ENCODE assay signal across 8 cellular contexts in the genomic region with DNA sequence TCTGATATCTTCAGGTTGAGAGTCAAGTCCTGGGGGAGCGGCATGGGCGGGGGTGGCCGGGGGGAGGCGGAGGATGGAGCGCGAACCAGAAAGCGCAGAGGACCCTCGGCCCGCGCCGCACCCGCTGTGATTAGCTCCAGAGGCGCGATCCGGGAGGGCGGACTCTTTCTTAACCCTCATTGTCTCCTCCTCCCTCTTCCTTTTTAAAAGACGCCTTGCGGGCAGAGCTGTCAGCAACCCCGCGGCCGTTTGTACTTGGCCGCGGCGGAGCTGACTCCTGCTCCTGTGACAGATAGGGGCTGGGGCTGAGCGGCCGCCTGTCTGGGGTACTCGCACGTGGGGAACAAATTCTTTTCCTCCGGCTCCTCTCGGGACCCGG. TPM values are rescaled to one million over a fixed set of nuclear protein-coding genes. Genes with fewer than 3 reads are reported as not detected.
DNase-seq lines count a peak whose midpoint lies in the region; ATAC-seq and TF ChIP-seq lines count a peak whose summit lies in the region.

A gene (plus strand): TSS at position 233 of the 379 bp plus-strand sequence. CDS start 569 bp downstream, outside the sequence.

- ATAC-seq in activated CD4-positive, CD25-positive, alpha-beta regulatory T cell treated with anti-CD3 and anti-CD28 coated beads, Interleukin-2, amount 50 U/mL, for 24 hours, result peak; percentile 32 to 37
- ATAC-seq in HG02840 (IDR thresholded peaks at IDR 0.05; ENCODE audit: low FRiP score, unreplicated experiment) (peak; percentile 26), natural killer cell (peak; percentile 47 to 71 (median 48))

- no peak within 1 kb of the TSS for H3K9ac ChIP-seq in endodermal cell (ENCODE audit: extremely low read depth, low read length, poor library complexity, severe bottlenecking)

- peak within 1 kb of the TSS; percentile 33 to 57 (median 52) for H3K4me3 ChIP-seq in Peyer's patch
- H3K4me3 ChIP-seq in endodermal cell (ENCODE audit: low read length), result peak within 1 kb of the TSS; percentile 92

- TF ChIP-seq CTCF in Peyer's patch (IDR thresholded peaks at IDR 0.05), result no peak
- no peak for TF ChIP-seq CTCF in endodermal cell (conservative IDR thresholded peaks at IDR 0.05)
- TF ChIP-seq CTCF in natural killer cell (IDR thresholded peaks at IDR 0.05), result no peak
- TF ChIP-seq CTCF in GM20000 (IDR thresholded peaks at IDR 0.05; ENCODE audit: extremely low read depth, missing control alignments), result no peak

- 0% methylated on average over 31 of the region's 31 CpGs; no CpG with 5 or more reads in 1 of the 2 experiments for WGBS in endodermal cell (ENCODE audit: insufficient coverage in 1 of 2, insufficient read length in 1 of 2), 2 experiments

- DNase-seq in activated CD4-positive, CD25-positive, alpha-beta regulatory T cell (lab: John Stamatoyannopoulos, UW), result no peak
- DNase-seq in Peyer's patch, result peak; percentile 29 to 53 (median 52)
- peak; percentile 86 for DNase-seq in endodermal cell
- DNase-seq in natural killer cell, result no peak
- DNase-seq in putamen (ENCODE audit: low spot score), result no peak
- DNase-seq in GM20000 (ENCODE audit: low spot score), result no peak

- H3K27me3 Mint-ChIP-seq in endodermal cell (ENCODE audit: insufficient read depth), result peaks cover 81% of the 10 kb centered on the region
- peaks cover 63 to 74% of the 10 kb centered on the region in 2 donors for H3K27me3 Mint-ChIP-seq in natural killer cell (ENCODE audit: low read depth in 2 of 2)

- H3K9me3 ChIP-seq in Peyer's patch (no peaks in the 10 kb centered on the region), endodermal cell (ENCODE audit: control insufficient read depth, low read length) (no peaks in the 10 kb centered on the region)

- peak within 1 kb of the TSS; percentile 81 for H3K4me3 Mint-ChIP-seq in endodermal cell
- peak within 1 kb of the TSS; percentile 85 for H3K4me3 Mint-ChIP-seq in natural killer cell

- H3K27ac Mint-ChIP-seq in endodermal cell (no peak within 1 kb of the TSS), natural killer cell (no peak within 1 kb of the TSS)

- peaks cover 0 to 18% of the 10 kb centered on the region in 2 donors for H3K27me3 ChIP-seq in Peyer's patch
- peaks cover 68% of the 10 kb centered on the region for H3K27me3 ChIP-seq in endodermal cell (ENCODE audit: control insufficient read depth, insufficient read depth, low read length, poor library complexity, severe bottlenecking)

- H3K36me3 Mint-ChIP-seq in endodermal cell (ENCODE audit: low read depth) (peaks cover 9% of the 10 kb centered on the region), natural killer cell (no peaks in the 10 kb centered on the region)

- no peaks in the 10 kb centered on the region for H3K36me3 ChIP-seq in Peyer's patch
- no peaks in the 10 kb centered on the region for H3K36me3 ChIP-seq in endodermal cell (ENCODE audit: control insufficient read depth, insufficient read depth, low read length)

- TF ChIP-seq POLR2A in Peyer's patch (IDR thresholded peaks at IDR 0.05), result no peak

- H3K4me1 Mint-ChIP-seq in endodermal cell (peaks cover 35% of the 10 kb centered on the region), natural killer cell (peaks cover 21 to 26% of the 10 kb centered on the region in 2 donors)

- H3K9me3 Mint-ChIP-seq in endodermal cell (no peaks in the 10 kb centered on the region), natural killer cell (no peaks in the 10 kb centered on the region)

- peak within 1 kb of the TSS; percentile 21 to 66 (median 34) for H3K27ac ChIP-seq in Peyer's patch
- H3K27ac ChIP-seq in endodermal cell (ENCODE audit: low read depth, low read length), result no peak within 1 kb of the TSS

- intact Hi-C loops in natural killer cell (cut with micrococcal nuclease), result no loop called here

- peaks cover 0 to 29% (median 11%) of the 10 kb centered on the region in 4 donors for H3K4me1 ChIP-seq in Peyer's patch
- no peaks in the 10 kb centered on the region for H3K4me1 ChIP-seq in endodermal cell (ENCODE audit: control insufficient read depth, insufficient read depth, low read length)

RNA-seq across cellular contexts. Expression of the gene that starts here (rescaled TPM):
- total RNA-seq in Peyer's patch, result 1 to 10 TPM; 1.2 to 5.8 (median 1.5) TPM
- total RNA-seq in endodermal cell, result 10 to 100 TPM; 18.0 to 37.0 TPM
- polyA plus RNA-seq in endodermal cell (2013, experiment 1 of 2), result 3.2 TPM
- 3.0 TPM for polyA plus RNA-seq in endodermal cell (2013, experiment 2 of 2)
- total RNA-seq in natural killer cell, result not detected

Comparison
In these comparisons a context has a peak if more than half of its experiments do, and no peak if none do; other contexts are left out.
1. Peak in ATAC-seq in natural killer cell; RNA of the gene not detected or under 1 TPM.
2. DNase-seq: peak in Peyer's patch (3 of 3) and endodermal cell (single experiment); none in activated CD4-positive, CD25-positive, alpha-beta regulatory T cell (0 of 4), natural killer cell (single experiment), putamen (single experiment) and GM20000 (single experiment).
3. Peak in every context shown above with its lines, with median percentiles within 50 percentile points of each other: ATAC-seq.